In genomic region chr2:237214963-237215362, GRCh38 we compare ENCODE assay signal across 23 cellular contexts.
"Had no signal": no experiment of that assay in that cellular context is flagged by ENCODE, and none has a peak within 500 bp of the region (broad histone marks: within the 10 kb centered on the region; RNA-seq: fewer than 3 reads in every experiment).

No MANE protein-coding gene starts in this region.

- H3K27me3 ChIP-seq: ovary, right atrium auricular region, tibial nerve, uterus had no signal

- H3K4me1 ChIP-seq: right atrium auricular region had no signal

- H3K4me3 ChIP-seq: left ventricle myocardium inferior, lung, mucosa of descending colon, ovary, right atrium auricular region, skin epidermis, tibial nerve, uterus had no signal

- H3K9me3 Mint-ChIP-seq: natural killer cell treated with Interleukin-12 subunit alpha and Interleukin-12 subunit beta and Interleukin-15 and Interleukin-18, amount 100 ng/mL, for 72 hours; stimulated activated memory B cell treated with anti-CD40 and anti-IgM and Interleukin-4, amounts not matched to agents 10 μg/mL and 1 μg/mL and 100 μg/mL, for 72 hours; stimulated activated naive CD8-positive, alpha-beta T cell treated with anti-CD3 and anti-CD28 coated beads, Interleukin-15, amount 100 ng/mL, for 72 hours; type B pancreatic cell had no signal

- H3K4me3 Mint-ChIP-seq: naive thymus-derived CD4-positive, alpha-beta T cell; natural killer cell treated with Interleukin-12 subunit alpha and Interleukin-12 subunit beta and Interleukin-15 and Interleukin-18, amount 100 ng/mL, for 72 hours; stimulated activated memory B cell treated with anti-CD40 and anti-IgM and Interleukin-4, amounts not matched to agents 10 μg/mL and 1 μg/mL and 100 μg/mL, for 72 hours; stimulated activated naive CD8-positive, alpha-beta T cell treated with anti-CD3 and anti-CD28 coated beads, Interleukin-15, amount 100 ng/mL, for 72 hours; type B pancreatic cell had no signal

- DNase-seq: islet precursor cell; left ventricle myocardium inferior; midbrain; mucosa of descending colon; naive thymus-derived CD4-positive, alpha-beta T cell; ovary; stimulated activated CD4-positive, alpha-beta T cell treated with anti-CD3 and anti-CD28 coated beads, Interleukin-1b, Interleukin-23, amount 100 ng/mL, for 48 hours; stimulated activated CD4-positive, alpha-beta T cell treated with anti-CD3 and anti-CD28 coated beads, Interleukin-2, amount 100 ng/mL, for 48 hours; stimulated activated CD4-positive, alpha-beta T cell treated with anti-CD3 and anti-CD28 coated beads, Interleukin-4, amount 100 ng/mL, for 4 hours; stimulated activated CD8-positive, alpha-beta memory T cell treated with anti-CD3 and anti-CD28 coated beads, Interleukin-4, amount 100 ng/mL, for 48 hours; stimulated activated naive CD4-positive, alpha-beta T cell treated with Interleukin-2 at 50 U/mL for 16 hours; stimulated activated naive CD8-positive, alpha-beta T cell treated with anti-CD3 and anti-CD28 coated beads, Interleukin-15, amount 100 ng/mL, for 72 hours; substantia nigra; uterus had no signal

- H3K36me3 Mint-ChIP-seq: naive thymus-derived CD4-positive, alpha-beta T cell; natural killer cell treated with Interleukin-12 subunit alpha and Interleukin-12 subunit beta and Interleukin-15 and Interleukin-18, amount 100 ng/mL, for 72 hours; stimulated activated memory B cell treated with anti-CD40 and anti-IgM and Interleukin-4, amounts not matched to agents 10 μg/mL and 1 μg/mL and 100 μg/mL, for 72 hours; type B pancreatic cell had no signal

- H3K4me1 Mint-ChIP-seq: naive thymus-derived CD4-positive, alpha-beta T cell; stimulated activated memory B cell treated with anti-CD40 and anti-IgM and Interleukin-4, amounts not matched to agents 10 μg/mL and 1 μg/mL and 100 μg/mL, for 72 hours; stimulated activated naive CD8-positive, alpha-beta T cell treated with anti-CD3 and anti-CD28 coated beads, Interleukin-15, amount 100 ng/mL, for 72 hours had no signal

- ATAC-seq: mucosa of descending colon; naive thymus-derived CD4-positive, alpha-beta T cell; natural killer cell treated with Interleukin-12 subunit alpha and Interleukin-12 subunit beta and Interleukin-15 and Interleukin-18, amount 100 ng/mL, for 72 hours; sciatic nerve; stimulated activated memory B cell treated with anti-CD40 and anti-IgM and Interleukin-4, amounts not matched to agents 10 μg/mL and 1 μg/mL and 100 μg/mL, for 72 hours; stimulated activated naive CD8-positive, alpha-beta T cell treated with anti-CD3 and anti-CD28 coated beads, Interleukin-15, amount 100 ng/mL, for 72 hours had no signal

- H3K27ac Mint-ChIP-seq: naive thymus-derived CD4-positive, alpha-beta T cell; natural killer cell treated with Interleukin-12 subunit alpha and Interleukin-12 subunit beta and Interleukin-15 and Interleukin-18, amount 100 ng/mL, for 72 hours; progenitor cell of endocrine pancreas; stimulated activated memory B cell treated with anti-CD40 and anti-IgM and Interleukin-4, amounts not matched to agents 10 μg/mL and 1 μg/mL and 100 μg/mL, for 72 hours; stimulated activated naive CD8-positive, alpha-beta T cell treated with anti-CD3 and anti-CD28 coated beads, Interleukin-15, amount 100 ng/mL, for 72 hours; type B pancreatic cell had no signal

- H3K27ac ChIP-seq: right atrium auricular region had no signal

- H3K27me3 Mint-ChIP-seq: stimulated activated memory B cell treated with anti-CD40 and anti-IgM and Interleukin-4, amounts not matched to agents 10 μg/mL and 1 μg/mL and 100 μg/mL, for 72 hours had no signal

- H3K9me3 ChIP-seq: left ventricle myocardium inferior, mucosa of descending colon, ovary, right atrium auricular region, tibial nerve, uterus had no signal

- H3K36me3 ChIP-seq: left ventricle myocardium inferior, ovary, right atrium auricular region, tibial nerve, uterus had no signal
